Comparison of ENCODE assay signal across 13 cellular contexts in the genomic region with DNA sequence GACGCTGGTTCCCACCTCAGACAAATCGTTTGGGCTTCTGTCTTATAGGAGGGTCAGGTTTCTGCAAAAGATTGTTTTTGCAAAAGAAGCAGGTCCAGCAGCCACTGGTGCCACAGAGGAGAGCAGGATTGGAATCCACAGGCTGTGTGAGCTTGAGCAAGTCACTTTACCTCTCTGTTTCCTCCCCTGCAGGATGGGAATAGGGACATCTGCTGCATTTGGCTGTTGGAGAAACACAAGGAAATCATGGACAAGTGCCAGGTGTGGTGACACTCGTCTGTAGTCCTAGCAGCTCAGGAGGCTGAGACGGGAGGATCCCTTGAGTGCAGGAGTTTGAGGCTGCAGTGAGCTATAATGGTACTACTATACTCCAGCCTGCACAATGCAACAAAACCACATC.
DNase-seq lines count a peak whose midpoint lies in the region; ATAC-seq and TF ChIP-seq lines count a peak whose summit lies in the region.
"Had no signal": no experiment of that assay in that cellular context is flagged by ENCODE, and none has a peak within 500 bp of the region (broad histone marks: within the 10 kb centered on the region; RNA-seq: fewer than 3 reads in every experiment).

No MANE protein-coding gene starts in this region.

- H3K9ac ChIP-seq in SK-N-MC (ENCODE audit: insufficient read length), result no peak overlapping the region

- peak; percentile 20 for DNase-seq in NCI-H2029 (lab: John Stamatoyannopoulos, UW)
- no peak for DNase-seq in NCI-H2029 treated with DMSO at 0.1 percent for 48 hours (lab: John Stamatoyannopoulos, UW)
- DNase-seq in SK-N-MC (ENCODE audit: low read depth, low spot score), result no peak
- peak; percentile 26 for DNase-seq in lung (ENCODE audit: low spot score)
- no peak for DNase-seq in NCI-H146 treated with DMSO at 0.1 percent for 48 hours (lab: John Stamatoyannopoulos, UW; ENCODE audit: unreplicated experiment)
- DNase-seq in NCI-H774 (lab: John Stamatoyannopoulos, UW), result no peak
- no peak for DNase-seq in stimulated activated naive CD4-positive, alpha-beta T cell treated with Interleukin-2 at 50 U/mL for 16 hours (lab: John Stamatoyannopoulos, UW)
- DNase-seq: 8988T, C1 segment of cervical spinal cord, HFFc6, MG63, NCI-H1092 had no signal

- no peaks in the 10 kb centered on the region for H3K36me3 ChIP-seq in SK-N-MC (ENCODE audit: insufficient read depth, low read length)
- H3K36me3 ChIP-seq in lung (ENCODE audit: control insufficient read depth in 2 of 2, insufficient read depth in 2 of 2, low read length in 2 of 2), result no peaks in the 10 kb centered on the region
- H3K36me3 ChIP-seq: MG63 had no signal

- H3K4me1 ChIP-seq in lung (ENCODE audit: control insufficient read depth in 2 of 2, insufficient read depth in 2 of 2, low read length in 2 of 2), result no peaks in the 10 kb centered on the region

- H3K27ac ChIP-seq in SK-N-MC (peak overlapping the region; percentile 99; the same call in 1 of the 2 replicates), lung (ENCODE audit: low read depth in 1 of 2, low read length in 1 of 2) (no peak overlapping the region)

- TF ChIP-seq CTCF in lung (IDR thresholded peaks at IDR 0.05; ENCODE audit: control extremely low read depth, extremely low read depth), result no peak

- ATAC-seq in lung (ENCODE audit: insufficient read depth, low FRiP score), result no peak
- ATAC-seq in GM21390 (IDR thresholded peaks at IDR 0.05; ENCODE audit: unreplicated experiment), result no peak

- H3K27me3 ChIP-seq in lung (ENCODE audit: control insufficient read depth, insufficient read depth), result no peaks in the 10 kb centered on the region
- H3K27me3 ChIP-seq: MG63 had no signal

- H3K4me3 ChIP-seq in SK-N-MC, result peak overlapping the region; percentile 77
- H3K4me3 ChIP-seq in lung, result no peak overlapping the region
- H3K4me3 ChIP-seq: MG63 had no signal

- WGBS in lung, 2 donors, result 70 to 71% methylated on average over 4 of the region's 4 CpGs

- no peaks in the 10 kb centered on the region for H3K9me3 ChIP-seq in SK-N-MC (ENCODE audit: low read depth, low read length)
- H3K9me3 ChIP-seq in lung (ENCODE audit: control insufficient read depth in 2 of 2, insufficient read depth in 1 of 2, low read length in 1 of 2), result no peaks in the 10 kb centered on the region

Comparison
In these comparisons a context has a peak if more than half of its experiments do, and no peak if none do; other contexts are left out.
1. DNase-seq: peak in NCI-H2029 (single experiment) and lung (single experiment); none in NCI-H2029 treated with DMSO at 0.1 percent for 48 hours (single experiment), SK-N-MC (single experiment), NCI-H146 treated with DMSO at 0.1 percent for 48 hours (single experiment), NCI-H774 (single experiment) and stimulated activated naive CD4-positive, alpha-beta T cell treated with Interleukin-2 at 50 U/mL for 16 hours (single experiment).